29 cellular contexts compared by ENCODE assay signal in the genomic region with DNA sequence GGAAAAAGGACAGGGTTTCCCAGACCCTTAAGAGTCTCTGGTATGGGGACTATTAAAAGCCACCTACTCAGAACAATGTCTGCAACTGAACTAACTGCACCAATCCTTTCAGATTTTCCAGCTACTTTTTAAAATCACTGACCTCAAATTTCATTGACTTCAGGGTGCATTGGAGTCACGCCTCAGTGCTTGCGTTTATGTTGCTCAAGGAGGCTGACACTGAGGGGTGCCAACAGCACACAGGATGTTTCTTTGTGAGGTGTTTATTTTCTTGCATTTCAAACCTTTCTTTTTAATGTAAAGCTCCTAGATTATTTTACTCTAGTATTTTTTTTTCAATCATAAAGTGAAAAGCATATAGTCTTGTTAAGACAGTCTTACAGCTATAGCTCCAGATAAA.
"Had no signal": no experiment of that assay in that cellular context is flagged by ENCODE, and none has a peak within 500 bp of the region (broad histone marks: within the 10 kb centered on the region; RNA-seq: fewer than 3 reads in every experiment).

No MANE protein-coding gene starts in this region.

- H3K4me3 Mint-ChIP-seq: activated B cell treated with CpG ODN at 0.5 μM for 24 hours; activated CD8-positive, alpha-beta T cell treated with anti-CD3 and anti-CD28 coated beads for 36 hours; activated naive CD4-positive, alpha-beta T cell treated with anti-CD3 and anti-CD28 coated beads for 36 hours; activated naive CD4-positive, alpha-beta T cell treated with anti-CD3 and anti-CD28 coated beads, Interleukin-2, amount 50 U/mL, for 24 hours; activated naive CD8-positive, alpha-beta T cell treated with anti-CD3 and anti-CD28 coated beads for 36 hours; activated naive CD8-positive, alpha-beta T cell treated with anti-CD3 and anti-CD28 coated beads, Interleukin-2, amount 50 U/mL, for 24 hours; activated T-cell treated with anti-CD3 and anti-CD28 coated beads, Interleukin-2, amount 50 U/mL, for 4 hours; activated T-helper 1 cell treated with anti-CD3 and anti-CD28 coated beads, Interleukin-12 subunit alpha, Interleukin-12 subunit beta, Interleukin-2, Interleukin-4 antibody, amounts not matched to agents 30 ng/mL and 10 ng/mL and 1 ng/mL, durations not matched to agents 14 hours and 24 hours and 36 hours; effector memory CD8-positive, alpha-beta T cell had no signal

- ATAC-seq: activated CD4-positive, CD25-positive, alpha-beta regulatory T cell treated with anti-CD3 and anti-CD28 coated beads, Interleukin-2, amount 50 U/mL, for 24 hours; activated CD8-positive, alpha-beta T cell treated with anti-CD3 and anti-CD28 coated beads for 36 hours; activated naive CD8-positive, alpha-beta T cell treated with anti-CD3 and anti-CD28 coated beads, Interleukin-2, amount 50 U/mL, for 24 hours; activated T-cell treated with anti-CD3 and anti-CD28 coated beads, Interleukin-2, amount 50 U/mL, for 4 hours; body of pancreas; effector memory CD8-positive, alpha-beta T cell; gastroesophageal sphincter; heart right ventricle had no signal

- H3K27ac Mint-ChIP-seq: activated B cell treated with CpG ODN at 0.5 μM for 24 hours; activated CD8-positive, alpha-beta T cell treated with anti-CD3 and anti-CD28 coated beads for 36 hours; activated naive CD4-positive, alpha-beta T cell treated with anti-CD3 and anti-CD28 coated beads for 36 hours; activated naive CD4-positive, alpha-beta T cell treated with anti-CD3 and anti-CD28 coated beads, Interleukin-2, amount 50 U/mL, for 24 hours; activated naive CD8-positive, alpha-beta T cell treated with anti-CD3 and anti-CD28 coated beads for 36 hours; activated naive CD8-positive, alpha-beta T cell treated with anti-CD3 and anti-CD28 coated beads, Interleukin-2, amount 50 U/mL, for 24 hours; activated T-helper 1 cell treated with anti-CD3 and anti-CD28 coated beads, Interleukin-12 subunit alpha, Interleukin-12 subunit beta, Interleukin-2, Interleukin-4 antibody, amounts not matched to agents 30 ng/mL and 10 ng/mL and 1 ng/mL, durations not matched to agents 14 hours and 24 hours and 36 hours; activated T-helper 2 cell treated with anti-CD3 and anti-CD28 coated beads, Interferon-gamma antibody, Interleukin-2, Interleukin-4, amounts not matched to agents 10 μg/mL and 5 μg/mL and 100 μg/mL, durations not matched to agents 14 hours and 24 hours and 36 hours; effector memory CD8-positive, alpha-beta T cell had no signal

- H3K27me3 Mint-ChIP-seq: activated B cell treated with CpG ODN at 0.5 μM for 24 hours; activated CD8-positive, alpha-beta T cell treated with anti-CD3 and anti-CD28 coated beads for 36 hours; activated naive CD4-positive, alpha-beta T cell treated with anti-CD3 and anti-CD28 coated beads, Interleukin-2, amount 50 U/mL, for 24 hours; activated naive CD8-positive, alpha-beta T cell treated with anti-CD3 and anti-CD28 coated beads, Interleukin-2, amount 50 U/mL, for 24 hours; effector memory CD8-positive, alpha-beta T cell had no signal

- H3K36me3 Mint-ChIP-seq: activated naive CD4-positive, alpha-beta T cell treated with anti-CD3 and anti-CD28 coated beads, Interleukin-2, amount 50 U/mL, for 24 hours; activated naive CD8-positive, alpha-beta T cell treated with anti-CD3 and anti-CD28 coated beads for 36 hours had no signal

- H3K4me1 Mint-ChIP-seq: activated B cell treated with CpG ODN at 0.5 μM for 24 hours; activated naive CD4-positive, alpha-beta T cell treated with anti-CD3 and anti-CD28 coated beads, Interleukin-2, amount 50 U/mL, for 24 hours; activated naive CD8-positive, alpha-beta T cell treated with anti-CD3 and anti-CD28 coated beads for 36 hours; activated naive CD8-positive, alpha-beta T cell treated with anti-CD3 and anti-CD28 coated beads, Interleukin-2, amount 50 U/mL, for 24 hours had no signal

- H3K9me3 Mint-ChIP-seq: activated B cell treated with CpG ODN at 0.5 μM for 24 hours; activated naive CD4-positive, alpha-beta T cell treated with anti-CD3 and anti-CD28 coated beads for 36 hours; activated naive CD4-positive, alpha-beta T cell treated with anti-CD3 and anti-CD28 coated beads, Interleukin-2, amount 50 U/mL, for 24 hours; activated naive CD8-positive, alpha-beta T cell treated with anti-CD3 and anti-CD28 coated beads, Interleukin-2, amount 50 U/mL, for 24 hours; activated T-helper 1 cell treated with anti-CD3 and anti-CD28 coated beads, Interleukin-12 subunit alpha, Interleukin-12 subunit beta, Interleukin-2, Interleukin-4 antibody, amounts not matched to agents 30 ng/mL and 10 ng/mL and 1 ng/mL, durations not matched to agents 14 hours and 24 hours and 36 hours; activated T-helper 2 cell treated with anti-CD3 and anti-CD28 coated beads, Interferon-gamma antibody, Interleukin-2, Interleukin-4, amounts not matched to agents 10 μg/mL and 5 μg/mL and 100 μg/mL, durations not matched to agents 14 hours and 24 hours and 36 hours had no signal

- H3K4me3 ChIP-seq: adrenal gland, body of pancreas, esophagus squamous epithelium, gastroesophageal sphincter, heart right ventricle had no signal

- DNase-seq: activated B cell treated with CpG ODN at 0.5 μM for 24 hours; activated CD4-positive, alpha-beta T cell treated with anti-CD3 and anti-CD28 coated beads for 48 hours; activated CD4-positive, alpha-beta T cell treated with anti-CD3 and anti-CD28 coated beads, Interleukin-2, amount 50 U/mL, for 1 hour; activated CD4-positive, alpha-beta T cell treated with anti-CD3 and anti-CD28 coated beads, Interleukin-2, amount 50 U/mL, for 48 hours; activated CD8-positive, alpha-beta memory T cell treated with anti-CD3 and anti-CD28 coated beads for 24 hours; activated CD8-positive, alpha-beta T cell treated with anti-CD3 and anti-CD28 coated beads for 36 hours; activated effector memory CD4-positive, alpha-beta T cell treated with anti-CD3 and anti-CD28 coated beads, Interleukin-2, amount 50 U/mL, for 16 hours; activated naive CD4-positive, alpha-beta T cell treated with anti-CD3 and anti-CD28 coated beads for 36 hours; activated naive CD8-positive, alpha-beta T cell treated with anti-CD3 and anti-CD28 coated beads for 36 hours; activated naive CD8-positive, alpha-beta T cell treated with anti-CD3 and anti-CD28 coated beads, Interleukin-2, amount 50 U/mL, for 24 hours; activated T-cell treated with anti-CD3 and anti-CD28 coated beads, Interleukin-2, amount 50 U/mL, for 4 hours; adrenal gland; amygdala; aorta; body of pancreas; caudate nucleus; cortex of kidney; dermis blood vessel endothelial cell; effector CD4-positive, alpha-beta T cell; effector memory CD8-positive, alpha-beta T cell; esophagus squamous epithelium; foreskin melanocyte; heart right ventricle; T-helper 2 cell had no signal
